Comparison of ENCODE assay signal across 15 cellular contexts in genomic region chr18:53534203-53534602, GRCh38.
DNase-seq lines count a peak whose midpoint lies in the region; ATAC-seq and TF ChIP-seq lines count a peak whose summit lies in the region.
"Had no signal": no experiment of that assay in that cellular context is flagged by ENCODE, and none has a peak within 500 bp of the region (broad histone marks: within the 10 kb centered on the region; RNA-seq: fewer than 3 reads in every experiment).

No MANE protein-coding gene starts in this region.

- H3K27ac ChIP-seq in MM.1S (ENCODE audit: low read length) (no peak overlapping the region), caudate nucleus (ENCODE audit: low read depth, low read length) (peak overlapping the region; percentile 82), layer of hippocampus (ENCODE audit: low read depth, low read length) (peak overlapping the region; percentile 42), substantia nigra (ENCODE audit: low read depth, low read length, poor library complexity, severe bottlenecking) (peak overlapping the region; percentile 78)
- H3K27ac ChIP-seq: 22Rv1 had no signal

- no peak overlapping the region for H2AFZ ChIP-seq in MM.1S (ENCODE audit: low read length)

- no peaks in the 10 kb centered on the region for H3K79me2 ChIP-seq in MM.1S (ENCODE audit: low read length)

- no peaks in the 10 kb centered on the region for H3K9me3 ChIP-seq in MM.1S (replicated peaks; ENCODE audit: insufficient read depth, low read length)
- H3K9me3 ChIP-seq: HAP-1 had no signal

- no peaks in the 10 kb centered on the region for H4K20me1 ChIP-seq in MM.1S (ENCODE audit: insufficient read depth, low read length)

- H3K27me3 ChIP-seq in MM.1S (replicated peaks; ENCODE audit: insufficient read depth, low read length) (no peaks in the 10 kb centered on the region), layer of hippocampus (ENCODE audit: control insufficient read depth, insufficient read depth, low read length) (no peaks in the 10 kb centered on the region)

- H3K4me3 ChIP-seq in MM.1S (ENCODE audit: low read length) = no peak overlapping the region
- H3K4me3 ChIP-seq: HAP-1 had no signal

- no peak overlapping the region for H3K9ac ChIP-seq in MM.1S (ENCODE audit: low read length)

- H3K9me2 ChIP-seq in MM.1S (replicated peaks; ENCODE audit: insufficient read depth, low read length) = no peaks in the 10 kb centered on the region; the same call in 1 of the 2 replicates

- H3K4me1 ChIP-seq in MM.1S (ENCODE audit: low read length) = 0 out of 2 replicates have a peak, but pooled peaks cover 5% of the 10 kb centered on the region
- H3K4me1 ChIP-seq: HAP-1 had no signal

- TF ChIP-seq CTCF in MM.1S (IDR thresholded peaks at IDR 0.05; ENCODE audit: low read length) = no peak

- no peak overlapping the region for H3K4me2 ChIP-seq in MM.1S (ENCODE audit: low read depth, low read length)

- ATAC-seq in HG03571 (IDR thresholded peaks at IDR 0.05; ENCODE audit: unreplicated experiment) = no peak
- ATAC-seq: CD8-positive, alpha-beta T cell had no signal

- no peaks in the 10 kb centered on the region for H3F3A ChIP-seq in MM.1S (ENCODE audit: insufficient read depth, low read length)

- DNase-seq in MM.1S = peak; percentile 8
- DNase-seq in caudate nucleus (lab: John Stamatoyannopoulos, UW) = no peak
- no peak for DNase-seq in substantia nigra (lab: John Stamatoyannopoulos, UW)
- DNase-seq in T-helper 1 cell = no peak
- DNase-seq in NCI-H1436 treated with DMSO at 0.1 percent for 48 hours (lab: John Stamatoyannopoulos, UW) = no peak
- DNase-seq: CD8-positive, alpha-beta T cell; COR-L47; DMS153; DMS79 treated with DMSO at 0.1 percent for 48 hours; EL; IMR-90 had no signal

- H3K36me3 ChIP-seq in MM.1S (replicated peaks; ENCODE audit: insufficient read depth, low read length) = no peaks in the 10 kb centered on the region
- H3K36me3 ChIP-seq: HAP-1 had no signal
